In the genomic region with DNA sequence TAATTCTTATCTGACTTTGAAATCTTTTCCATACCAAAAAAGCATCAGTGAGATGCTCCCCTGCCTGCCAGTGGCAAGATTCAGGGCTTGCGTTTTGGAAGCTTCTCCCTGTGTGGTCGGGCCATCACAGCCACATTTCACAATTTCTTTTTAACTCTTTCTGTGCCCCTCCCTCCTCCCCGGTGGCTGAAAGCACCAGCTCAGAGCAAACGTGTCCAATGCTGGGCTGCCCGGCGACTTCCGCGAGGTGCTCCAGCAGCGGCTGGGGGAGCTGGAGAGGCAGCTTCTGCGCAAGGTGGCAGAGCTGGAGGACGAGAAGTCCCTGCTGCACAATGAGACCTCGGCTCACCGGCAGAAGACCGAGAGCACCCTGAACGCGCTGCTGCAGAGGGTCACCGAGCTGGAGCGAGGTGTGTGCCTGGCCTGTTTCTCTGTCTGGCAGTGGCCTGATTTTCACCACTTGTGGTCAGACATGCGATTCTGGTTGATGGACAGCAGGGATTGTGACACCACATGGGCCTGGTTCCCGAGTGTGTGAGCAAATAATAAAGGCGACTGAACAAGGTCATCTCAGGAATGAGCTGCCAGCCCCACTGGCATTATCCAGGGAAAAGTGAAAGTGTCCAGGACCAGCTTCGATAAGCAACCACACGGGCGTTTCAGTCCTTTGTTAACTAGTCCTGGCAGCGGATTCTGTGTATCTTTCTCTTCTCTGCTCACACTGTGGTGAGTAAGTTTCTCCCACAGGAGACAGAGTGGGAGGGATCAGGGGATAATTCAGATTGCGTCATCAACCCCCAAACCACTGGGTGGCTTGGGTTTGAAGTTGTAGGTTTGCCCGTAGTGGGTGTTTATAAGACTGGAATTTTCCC, we compare ENCODE assay signal across 10 cellular contexts. TPM values are rescaled to one million over a fixed set of nuclear protein-coding genes. Genes with fewer than 3 reads are reported as not detected.
DNase-seq lines count a peak whose midpoint lies in the region; ATAC-seq and TF ChIP-seq lines count a peak whose summit lies in the region.
"Had no signal": no experiment of that assay in that cellular context is flagged by ENCODE, and none has a peak within 500 bp of the region (broad histone marks: within the 10 kb centered on the region; RNA-seq: fewer than 3 reads in every experiment).

No MANE protein-coding gene starts in this region.

- peaks cover 9% of the 10 kb centered on the region for H3K4me1 ChIP-seq in HUES64 (ENCODE audit: insufficient read depth, low read length)
- H3K4me1 ChIP-seq in right lobe of liver, result peaks cover 0 to 31% (median 10%) of the 10 kb centered on the region in 4 donors
- H3K4me1 ChIP-seq in colonic mucosa, result no peaks in the 10 kb centered on the region

- H3K9ac ChIP-seq in HUES64 (ENCODE audit: low read depth, low read length) (no peak overlapping the region), colonic mucosa (ENCODE audit: low read depth in 2 of 2, low read length in 2 of 2) (no peak overlapping the region)

- intact Hi-C loops in right lobe of liver (cut with DNase I), result no loop called here
- intact Hi-C loops in colonic mucosa (cut with DNase I), result no loop called here

- in situ Hi-C loops in ACHN (cut with HindIII; ENCODE audit: low pct_ligation_motif_present, low pct_unique_long_range_greater_than_20kb, low sequenced_read_pairs), result no loop called here

- WGBS in HUES64, result 46% methylated on average over 27 of the region's 27 CpGs
- WGBS in right lobe of liver (ENCODE audit: insufficient coverage, low coverage, low lambda C conversion rate, missing lambda C conversion rate), result 12% methylated on average over 17 of the region's 27 CpGs

- no peak for TF ChIP-seq POLR2A in right lobe of liver (IDR thresholded peaks at IDR 0.05)

- H3K27me3 ChIP-seq in HUES64 (ENCODE audit: insufficient read depth, low read length), result peaks cover 59% of the 10 kb centered on the region
- no peaks in the 10 kb centered on the region for H3K27me3 ChIP-seq in WERI-Rb-1 (ENCODE audit: insufficient read depth, low read depth, severe bottlenecking)
- H3K27me3 ChIP-seq in right lobe of liver, result peaks cover 5 to 24% of the 10 kb centered on the region in 2 donors
- H3K27me3 ChIP-seq in colonic mucosa, result peaks cover 34% of the 10 kb centered on the region

- TF ChIP-seq CTCF in WERI-Rb-1 (IDR thresholded peaks at IDR 0.05; ENCODE audit: low read depth, low read length) (no peak), right lobe of liver (IDR thresholded peaks at IDR 0.05) (no peak), colonic mucosa (IDR thresholded peaks at IDR 0.05) (no peak)

- peak; percentile 83 to 93 (median 88) for ATAC-seq in right lobe of liver
- no peak for ATAC-seq in GM21528 (IDR thresholded peaks at IDR 0.05; ENCODE audit: low FRiP score, unreplicated experiment)

- H3K4me3 ChIP-seq in HUES64 (ENCODE audit: low read length) (peak overlapping the region; percentile 67; the same call in 1 of the 2 replicates), WERI-Rb-1 (ENCODE audit: low read depth, low read length) (no peak overlapping the region), right lobe of liver (peak overlapping the region in 1 of 3 donors; percentile 3), colonic mucosa (no peak overlapping the region)

- H3K36me3 ChIP-seq in HUES64 (ENCODE audit: insufficient read depth, low read length) (no peaks in the 10 kb centered on the region), WERI-Rb-1 (peaks cover 38% of the 10 kb centered on the region), right lobe of liver (no peaks in the 10 kb centered on the region), colonic mucosa (no peaks in the 10 kb centered on the region)

- H3K27ac ChIP-seq in HUES64 (ENCODE audit: low read depth, low read length) (no peak overlapping the region), WERI-Rb-1 (peak overlapping the region; percentile 87), right lobe of liver (peak overlapping the region; percentile 54 to 74 (median 54)), colonic mucosa (no peak overlapping the region)

- peak; percentile 34 for DNase-seq in ACHN
- peak; percentile 38 for DNase-seq in WERI-Rb-1
- DNase-seq in right lobe of liver, result peak; percentile 79 to 95 (median 88)
- no peak for DNase-seq in NCI-H128 (lab: John Stamatoyannopoulos, UW; ENCODE audit: unreplicated experiment)
- no peak for DNase-seq in GM19238 (ENCODE audit: insufficient read length, low spot score)
- DNase-seq in colonic mucosa, result no peak
- DNase-seq: GF-D8, NCI-H1436 had no signal

- H3K9me3 ChIP-seq in HUES64 (ENCODE audit: insufficient read depth, low read depth, low read length) (no peaks in the 10 kb centered on the region), WERI-Rb-1 (ENCODE audit: severe bottlenecking) (no peaks in the 10 kb centered on the region), right lobe of liver (no peaks in the 10 kb centered on the region), colonic mucosa (no peaks in the 10 kb centered on the region)

RNA-seq across cellular contexts. Expression of a gene that starts 2.6 kb away (rescaled TPM):
- polyA plus RNA-seq in HUES64 (2013, experiment 1 of 2), result 10.3 TPM
- polyA plus RNA-seq in HUES64 (2013, experiment 2 of 2), result 11.8 TPM
- total RNA-seq in right lobe of liver (1 to 10 TPM in 3 of 6 experiments, under 1 TPM in 3; 0.23 to 3.7 (median 0.73) TPM), colonic mucosa (1 to 10 TPM in 1 of 2 donors, under 1 TPM in 1; 0.89 to 1.6 TPM)

Comparison
In these comparisons a context has a peak if more than half of its experiments do, and no peak if none do; other contexts are left out.
1. DNase-seq: peak in ACHN (single experiment), WERI-Rb-1 (single experiment) and right lobe of liver (3 of 3); none in NCI-H128 (single experiment), GM19238 (single experiment) and colonic mucosa (single experiment).
2. H3K27ac ChIP-seq: peak in WERI-Rb-1 (single experiment) and right lobe of liver (3 of 3); none in HUES64 (single experiment) and colonic mucosa (single experiment).